In the genomic region with DNA sequence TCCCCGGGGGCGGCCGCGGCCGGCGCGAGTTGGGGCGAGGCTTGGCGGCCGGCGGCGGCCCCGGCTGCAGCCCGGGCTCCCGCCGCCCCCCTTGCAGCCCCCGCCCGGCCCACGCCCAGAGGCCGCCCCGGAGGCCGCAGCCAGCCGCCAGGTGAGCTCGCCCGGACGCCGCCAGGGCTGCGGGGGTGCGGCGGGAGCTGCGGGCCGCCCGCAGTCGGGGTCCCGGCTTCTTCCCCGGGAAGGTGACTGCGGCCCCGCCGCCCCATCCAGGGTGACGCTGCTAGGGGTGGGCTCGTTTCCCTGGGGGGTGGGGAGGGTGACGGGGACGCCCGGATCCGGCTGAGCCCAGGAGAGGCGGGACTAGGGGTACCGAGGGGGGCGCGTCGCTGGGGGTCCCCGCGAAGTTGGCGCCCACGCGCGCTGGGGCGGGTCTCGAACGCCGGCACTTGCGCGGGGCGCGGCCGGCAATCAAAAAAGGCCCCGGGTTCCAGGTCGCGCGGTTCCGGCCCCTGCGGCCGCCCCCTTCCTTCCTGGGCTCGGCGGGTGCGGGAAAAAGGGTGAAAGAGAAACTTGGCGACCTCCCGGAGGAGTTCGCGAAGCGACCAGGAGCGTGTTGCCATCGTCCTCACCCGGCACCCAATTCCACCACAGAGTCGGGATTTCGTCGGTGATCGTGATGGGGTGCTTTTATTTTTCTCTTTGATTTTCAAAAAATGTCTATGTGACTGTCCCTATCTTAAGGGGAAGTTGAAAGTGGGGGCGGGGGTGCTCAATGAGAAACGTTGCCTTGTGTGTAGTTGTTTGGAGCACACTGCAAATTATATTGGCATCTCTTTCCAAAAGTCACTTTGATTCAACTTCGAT, we compare ENCODE assay signal across 8 cellular contexts. TPM values are rescaled to one million over a fixed set of nuclear protein-coding genes. Genes with fewer than 3 reads are reported as not detected.
A peak's percentile ranks its signal among the peaks of the same experiment; 100 is the strongest.
DNase-seq lines count a peak whose midpoint lies in the region; ATAC-seq and TF ChIP-seq lines count a peak whose summit lies in the region.

No MANE protein-coding gene starts in this region.

- POLR2A ChIA-PET in naive thymus-derived CD4-positive, alpha-beta T cell (lab: Charles Lee): interaction anchor here (2.2 kb wide), 1 partner anchor 48 kb away, joined by 13 read pairs; a partner anchor contains a TSS

- no peak for TF ChIP-seq CTCF in GM12865 (IDR thresholded peaks at IDR 0.05; ENCODE audit: insufficient read depth, low read depth, low read length, missing control alignments)
- no peak for TF ChIP-seq CTCF in esophagus muscularis mucosa (IDR thresholded peaks at IDR 0.05)

- peak overlapping the region; percentile 88 to 94 (median 90) for H3K27ac ChIP-seq in esophagus muscularis mucosa (replicated peaks in 1 of 4)
- peak overlapping the region; percentile 76 for H3K27ac ChIP-seq in naive thymus-derived CD4-positive, alpha-beta T cell (ENCODE audit: low read depth, low read length)

- under 1% methylated on average over 31 of the region's 90 CpGs for WGBS in esophagus muscularis mucosa

- intact Hi-C loops in esophagus muscularis mucosa (cut with DNase I): loop anchor here (5.0 to 10.0 kb wide), 2 partner anchors 48 to 131 kb away; a partner anchor contains a TSS
- intact Hi-C loops in naive thymus-derived CD4-positive, alpha-beta T cell (cut with micrococcal nuclease): loop anchor here in 1 of 2 donors (1.0 to 5.0 kb wide), 2 partner anchors 48 to 103 kb away; a partner anchor contains a TSS

- H3K4me1 ChIP-seq in esophagus muscularis mucosa: peaks cover 9 to 40% (median 34%) of the 10 kb centered on the region in 4 donors
- H3K4me1 ChIP-seq in naive thymus-derived CD4-positive, alpha-beta T cell (ENCODE audit: control insufficient read depth in 2 of 2, insufficient read depth in 2 of 2, low read length in 2 of 2): peaks cover 14 to 17% of the 10 kb centered on the region in 2 donors

- TF ChIP-seq EP300 in esophagus muscularis mucosa (IDR thresholded peaks at IDR 0.05): no peak

- no peaks in the 10 kb centered on the region for H3K27me3 ChIP-seq in H7 (ENCODE audit: control insufficient read depth, insufficient read depth, low read length)
- H3K27me3 ChIP-seq in MG63: no peaks in the 10 kb centered on the region
- H3K27me3 ChIP-seq in esophagus muscularis mucosa: no peaks in the 10 kb centered on the region
- H3K27me3 ChIP-seq in naive thymus-derived CD4-positive, alpha-beta T cell (ENCODE audit: control insufficient read depth in 2 of 2, insufficient read depth in 2 of 2, low read length in 2 of 2): no peaks in the 10 kb centered on the region

- peak overlapping the region; percentile 81 to 95 (median 93) for H3K27ac Mint-ChIP-seq in naive thymus-derived CD4-positive, alpha-beta T cell
- peak overlapping the region; percentile 97 for H3K27ac Mint-ChIP-seq in stimulated activated naive CD8-positive, alpha-beta T cell treated with anti-CD3 and anti-CD28 coated beads, Interleukin-15, Interleukin-2, amounts not matched to agents 100 ng/mL and 50 ng/mL, for 24 hours

- H3K27me3 Mint-ChIP-seq in naive thymus-derived CD4-positive, alpha-beta T cell: no peaks in the 10 kb centered on the region
- H3K27me3 Mint-ChIP-seq in stimulated activated naive CD8-positive, alpha-beta T cell treated with anti-CD3 and anti-CD28 coated beads, Interleukin-15, Interleukin-2, amounts not matched to agents 100 ng/mL and 50 ng/mL, for 24 hours: no peaks in the 10 kb centered on the region

- H3K4me3 ChIP-seq in GM12865 (ENCODE audit: low read depth, low read length): peak overlapping the region; percentile 90
- peak overlapping the region; percentile 81 for H3K4me3 ChIP-seq in H7 (ENCODE audit: insufficient read depth, low read depth, low read length)
- peak overlapping the region; percentile 60 for H3K4me3 ChIP-seq in MG63
- peak overlapping the region; percentile 81 to 100 (median 98) for H3K4me3 ChIP-seq in esophagus muscularis mucosa
- H3K4me3 ChIP-seq in naive thymus-derived CD4-positive, alpha-beta T cell (ENCODE audit: low read length): peak overlapping the region; percentile 64

- peak; percentile 59 for ATAC-seq in naive thymus-derived CD4-positive, alpha-beta T cell

- TF ChIP-seq POLR2A in esophagus muscularis mucosa (IDR thresholded peaks at IDR 0.05; ENCODE audit: low read depth): no peak

- peak; percentile 50 for DNase-seq in GM12865 (ENCODE audit: low read depth)
- DNase-seq in H7: peak; percentile 85
- DNase-seq in MG63: peak; percentile 49
- DNase-seq in activated T-cell treated with anti-CD3 and anti-CD28 coated beads for 4 hours: peak; percentile 26
- peak; percentile 94 for DNase-seq in esophagus muscularis mucosa (ENCODE audit: extremely low spot score)
- DNase-seq in naive thymus-derived CD4-positive, alpha-beta T cell: peak in 8 of 9 donors; percentile 27 to 62 (median 36)
- DNase-seq in middle frontal gyrus (ENCODE audit: extremely low spot score, low spot score): no peak

- peak overlapping the region; percentile 81 to 95 (median 92) for H3K4me3 Mint-ChIP-seq in naive thymus-derived CD4-positive, alpha-beta T cell
- peak overlapping the region; percentile 99 for H3K4me3 Mint-ChIP-seq in stimulated activated naive CD8-positive, alpha-beta T cell treated with anti-CD3 and anti-CD28 coated beads, Interleukin-15, Interleukin-2, amounts not matched to agents 100 ng/mL and 50 ng/mL, for 24 hours

- H3K4me1 Mint-ChIP-seq in naive thymus-derived CD4-positive, alpha-beta T cell: peaks cover 36 to 76% (median 67%) of the 10 kb centered on the region in 7 donors
- peaks cover 59% of the 10 kb centered on the region for H3K4me1 Mint-ChIP-seq in stimulated activated naive CD8-positive, alpha-beta T cell treated with anti-CD3 and anti-CD28 coated beads, Interleukin-15, Interleukin-2, amounts not matched to agents 100 ng/mL and 50 ng/mL, for 24 hours (ENCODE audit: low read depth)

- H3K36me3 Mint-ChIP-seq in naive thymus-derived CD4-positive, alpha-beta T cell: peaks cover 0 to 19% (median 8%) of the 10 kb centered on the region in 5 donors
- peaks cover 39% of the 10 kb centered on the region for H3K36me3 Mint-ChIP-seq in stimulated activated naive CD8-positive, alpha-beta T cell treated with anti-CD3 and anti-CD28 coated beads, Interleukin-15, Interleukin-2, amounts not matched to agents 100 ng/mL and 50 ng/mL, for 24 hours (ENCODE audit: low read depth)

- no peaks in the 10 kb centered on the region for H3K9me3 Mint-ChIP-seq in naive thymus-derived CD4-positive, alpha-beta T cell
- no peaks in the 10 kb centered on the region for H3K9me3 Mint-ChIP-seq in stimulated activated naive CD8-positive, alpha-beta T cell treated with anti-CD3 and anti-CD28 coated beads, Interleukin-15, Interleukin-2, amounts not matched to agents 100 ng/mL and 50 ng/mL, for 24 hours

- H3K36me3 ChIP-seq in H7 (replicated peaks; ENCODE audit: control insufficient read depth, insufficient read depth, low read length) (no peaks in the 10 kb centered on the region), MG63 (peaks cover 5% of the 10 kb centered on the region; the same call in 1 of the 2 replicates), esophagus muscularis mucosa (no peaks in the 10 kb centered on the region)
- peaks cover 0 to 5% (median 0%) of the 10 kb centered on the region in 3 experiments for H3K36me3 ChIP-seq in naive thymus-derived CD4-positive, alpha-beta T cell (ENCODE audit: control insufficient read depth in 2 of 3, insufficient read depth in 3 of 3, low read length in 3 of 3)

- CTCF ChIA-PET in naive thymus-derived CD4-positive, alpha-beta T cell (lab: Charles Lee): no interaction called here

- no peaks in the 10 kb centered on the region for H3K9me3 ChIP-seq in MG63
- H3K9me3 ChIP-seq in esophagus muscularis mucosa: no peaks in the 10 kb centered on the region
- H3K9me3 ChIP-seq in naive thymus-derived CD4-positive, alpha-beta T cell (ENCODE audit: control insufficient read depth in 2 of 3, low read length in 3 of 3): no peaks in the 10 kb centered on the region

RNA-seq across cellular contexts. Expression of a gene that starts 0.6 kb away (rescaled TPM):
- total RNA-seq in H7 (2014; rRNA removed; shearing (Covaris generic)): 5.2 and 6.8 TPM in 2 replicates
- 0.37 and 6.0 TPM in 2 replicates for total RNA-seq in MG63 (2014; rRNA removed; shearing (Covaris generic); ENCODE audit: low replicate concordance)
- 10 to 100 TPM; 20.9 to 28.2 (median 22.6) TPM for total RNA-seq in esophagus muscularis mucosa
- total RNA-seq in naive thymus-derived CD4-positive, alpha-beta T cell: 100 to 1,000 TPM in 4 of 5 experiments, 10 to 100 TPM in 1; 72.2 to 204 (median 160) TPM
- 10 to 100 TPM; 29.8 to 31.6 TPM for polyA plus RNA-seq in naive thymus-derived CD4-positive, alpha-beta T cell

RNA-seq across cellular contexts. Expression of a gene that starts 0.6 kb away (rescaled TPM):
- total RNA-seq in H7 (2014; rRNA removed; shearing (Covaris generic)): 52.0 and 60.9 TPM in 2 replicates
- total RNA-seq in MG63 (2014; rRNA removed; shearing (Covaris generic); ENCODE audit: low replicate concordance): 84.0 and 186 TPM in 2 replicates
- total RNA-seq in esophagus muscularis mucosa: 100 to 1,000 TPM in 1 of 4 donors, 10 to 100 TPM in 3; 66.0 to 102 (median 78.8) TPM
- total RNA-seq in naive thymus-derived CD4-positive, alpha-beta T cell: 10 to 100 TPM; 24.6 to 86.2 (median 38.7) TPM
- 100 to 1,000 TPM in 1 of 2 donors, 10 to 100 TPM in 1; 60.0 to 113 TPM for polyA plus RNA-seq in naive thymus-derived CD4-positive, alpha-beta T cell

RNA-seq across cellular contexts. Expression of a gene that starts 45.1 kb away (rescaled TPM):
- not detected in 2 replicates for total RNA-seq in H7 (2014; rRNA removed; shearing (Covaris generic))
- not detected in 2 replicates for total RNA-seq in MG63 (2014; rRNA removed; shearing (Covaris generic); ENCODE audit: low replicate concordance)
- total RNA-seq in esophagus muscularis mucosa: not detected
- not detected for total RNA-seq in naive thymus-derived CD4-positive, alpha-beta T cell
- not detected for polyA plus RNA-seq in naive thymus-derived CD4-positive, alpha-beta T cell

RNA-seq across cellular contexts. Expression of a gene that starts 47.9 kb away (rescaled TPM):
- total RNA-seq in H7 (2014; rRNA removed; shearing (Covaris generic)): not detected in 2 replicates
- not detected in 2 replicates for total RNA-seq in MG63 (2014; rRNA removed; shearing (Covaris generic); ENCODE audit: low replicate concordance)
- total RNA-seq in esophagus muscularis mucosa: not detected
- not detected for total RNA-seq in naive thymus-derived CD4-positive, alpha-beta T cell
- polyA plus RNA-seq in naive thymus-derived CD4-positive, alpha-beta T cell: not detected
